24 cellular contexts compared by ENCODE assay signal in genomic region chr3:87218560-87218959, GRCh38. TPM values are rescaled to one million over a fixed set of nuclear protein-coding genes. Genes with fewer than 3 reads are reported as not detected.
DNase-seq lines count a peak whose midpoint lies in the region; ATAC-seq, FAIRE-seq and TF ChIP-seq lines count a peak whose summit lies in the region.
"Had no signal": no experiment of that assay in that cellular context is flagged by ENCODE, and none has a peak within 500 bp of the region (broad histone marks: within the 10 kb centered on the region; RNA-seq: fewer than 3 reads in every experiment).

No MANE protein-coding gene starts in this region.

- no peaks in the 10 kb centered on the region for H3K79me1 ChIP-seq in IMR-90 (ENCODE audit: low read depth in 1 of 2, low read length in 2 of 2)
- H3K79me1 ChIP-seq in mesendoderm (ENCODE audit: low read length) = no peaks in the 10 kb centered on the region

- H4K8ac ChIP-seq in IMR-90 (ENCODE audit: low read depth in 2 of 2, low read length in 2 of 2) (no peak overlapping the region), mesendoderm (ENCODE audit: low read depth, low read length) (no peak overlapping the region)

- POLR2A ChIA-PET in A549 (lab: Yijun Ruan, JAX) (no interaction called here), IMR-90 (lab: Charles Lee; ENCODE audit: unreplicated experiment) (no interaction called here)

- H2AK5ac ChIP-seq in IMR-90 (ENCODE audit: low read depth, low read length) (no peak overlapping the region), mesendoderm (ENCODE audit: low read length) (no peak overlapping the region)

- H3K36me3 ChIP-seq in IMR-90 (ENCODE audit: control insufficient read depth, insufficient read depth, low read length) (no peaks in the 10 kb centered on the region), mesendoderm (ENCODE audit: control insufficient read depth, insufficient read depth, low read length) (no peaks in the 10 kb centered on the region)

- H2BK15ac ChIP-seq in IMR-90 (ENCODE audit: low read depth, low read length) (no peak overlapping the region), mesendoderm (replicated peaks; ENCODE audit: low read depth) (no peak overlapping the region)

- no peak for TF ChIP-seq EP300 in A549 (IDR thresholded peaks at IDR 0.05)

- H3K56ac ChIP-seq in IMR-90 (ENCODE audit: extremely low read depth, insufficient read depth, low read length) (no peak overlapping the region), mesendoderm (ENCODE audit: low read length) (no peak overlapping the region)

- WGBS in A549 (ENCODE audit: missing lambda C conversion rate) = 93% methylated on average over 1 of the region's 1 CpG
- WGBS in IMR-90 (ENCODE audit: extremely low coverage in 2 of 2, insufficient read length in 1 of 2), 2 experiments = no CpG with 5 or more reads among the region's 1 CpG
- WGBS in mesendoderm (ENCODE audit: extremely low coverage, insufficient coverage, low lambda C conversion rate) = no CpG with 5 or more reads among the region's 1 CpG

- no peak overlapping the region for H4K91ac ChIP-seq in IMR-90 (ENCODE audit: insufficient read depth, low read depth, low read length)

- H2BK120ac ChIP-seq in IMR-90 (ENCODE audit: low read depth, low read length) (no peak overlapping the region), mesendoderm (ENCODE audit: low read depth, low read length) (no peak overlapping the region)

- H3K27me3 ChIP-seq in IMR-90 (ENCODE audit: control insufficient read depth, insufficient read depth, low read length) (peaks cover 4% of the 10 kb centered on the region), mesendoderm (ENCODE audit: insufficient read depth, low read length, poor library complexity) (no peaks in the 10 kb centered on the region)

- no peaks in the 10 kb centered on the region for H4K20me1 ChIP-seq in IMR-90 (ENCODE audit: insufficient read depth, low read length)

- H3K4me2 ChIP-seq in A549 (no peak overlapping the region), IMR-90 (ENCODE audit: low read depth, low read length) (no peak overlapping the region), mesendoderm (ENCODE audit: low read length) (no peak overlapping the region)

- TF ChIP-seq CTCF in A549 (IDR thresholded peaks at IDR 0.05) = no peak
- no peak for TF ChIP-seq CTCF in IMR-90 (conservative IDR thresholded peaks at IDR 0.05; ENCODE audit: low read depth, low read length)

- H3K27ac ChIP-seq in A549 = no peak overlapping the region
- no peak overlapping the region for H3K27ac ChIP-seq in IMR-90 (ENCODE audit: insufficient read depth, low read length)
- no peak overlapping the region for H3K27ac ChIP-seq in mesendoderm (ENCODE audit: low read depth, low read length)
- H3K27ac ChIP-seq: GM23248 had no signal

- dilution Hi-C loops in IMR-90 (cut with HindIII; ENCODE audit: low sequenced_read_pairs, unreplicated experiment) = no loop called here

- DNase-seq in A549 (ENCODE audit: low read depth in 1 of 2, low spot score in 1 of 2) (no peak), EL (peak; percentile 38), IMR-90 (no peak), mesendoderm (peak; percentile 13), left cardiac atrium (no peak)
- DNase-seq: 8988T; C1 segment of cervical spinal cord; Calu3; CD4-positive, alpha-beta memory T cell; COR-L47; DMS53; DMS79 treated with DMSO at 0.1 percent for 48 hours; GF-D8; GM23248; H7; HCEC 1CT had no signal

- TF ChIP-seq POLR2A in A549 (IDR thresholded peaks at IDR 0.05; ENCODE audit: low read length) = no peak
- no peak for TF ChIP-seq POLR2A in IMR-90 (IDR thresholded peaks at IDR 0.05; ENCODE audit: low read depth, low read length)

- no peaks in the 10 kb centered on the region for H3K4me1 ChIP-seq in A549
- no peaks in the 10 kb centered on the region for H3K4me1 ChIP-seq in IMR-90 (ENCODE audit: control insufficient read depth, insufficient read depth, low read length)
- H3K4me1 ChIP-seq in mesendoderm (ENCODE audit: control insufficient read depth, low read depth, low read length) = no peaks in the 10 kb centered on the region

- H3K18ac ChIP-seq in IMR-90 (ENCODE audit: low read depth, low read length) = no peak overlapping the region
- H3K18ac ChIP-seq in mesendoderm (ENCODE audit: low read length) = no peak overlapping the region

- H2AK9ac ChIP-seq in IMR-90 (replicated peaks; ENCODE audit: low read depth, low read length, poor library complexity) = no peak overlapping the region

- no peak overlapping the region for H3K4me3 ChIP-seq in A549
- no peak overlapping the region for H3K4me3 ChIP-seq in IMR-90 (ENCODE audit: insufficient read depth, low read depth, low read length)
- no peak overlapping the region for H3K4me3 ChIP-seq in mesendoderm (ENCODE audit: low read length)
- H3K4me3 ChIP-seq: GM23248 had no signal

- no peak overlapping the region for H4K5ac ChIP-seq in IMR-90 (ENCODE audit: low read depth, low read length)
- H4K5ac ChIP-seq in mesendoderm (ENCODE audit: low read length) = no peak overlapping the region

- CTCF ChIA-PET in A549 (lab: Yijun Ruan, JAX) (no interaction called here), IMR-90 (lab: Yijun Ruan, JAX) (interaction anchor here (0.7 kb wide), 1 partner anchor 27 kb away, joined by 3 read pairs; no protein-coding TSS in a partner anchor)

- in situ Hi-C loops in IMR-90 (cut with MboI; ENCODE audit: low sequenced_read_pairs) = no loop called here

- H3K9ac ChIP-seq in IMR-90 (ENCODE audit: low read depth, low read length) (no peak overlapping the region), mesendoderm (ENCODE audit: low read length) (no peak overlapping the region)
- H3K9ac ChIP-seq: GM23248 had no signal

- ATAC-seq in A549 (no peak), IMR-90 (ENCODE audit: low read depth) (no peak), GM21717 (IDR thresholded peaks at IDR 0.05; ENCODE audit: unreplicated experiment) (no peak), left cardiac atrium (no peak), GM21526 (IDR thresholded peaks at IDR 0.05; ENCODE audit: low FRiP score, unreplicated experiment) (no peak)

- H2BK5ac ChIP-seq in IMR-90 (ENCODE audit: low read depth, low read length, poor library complexity, severe bottlenecking) (no peak overlapping the region), mesendoderm (ENCODE audit: low read length) (no peak overlapping the region)

- intact Hi-C loops in IMR-90 (cut with micrococcal nuclease) = no loop called here
- intact Hi-C loops in left cardiac atrium (cut with DNase I) = no loop called here

- H2AFZ ChIP-seq in IMR-90 (replicated peaks; ENCODE audit: low read length, poor library complexity) = no peak overlapping the region
- H2AFZ ChIP-seq: GM23248 had no signal

- BruUV-seq in IMR-90 (replicated peaks; lab: Mats Ljungman, UMichigan) = no TSS peak

- H3K4ac ChIP-seq in IMR-90 (ENCODE audit: low read depth, low read length) (no peak overlapping the region), mesendoderm (ENCODE audit: low read depth, low read length) (no peak overlapping the region)

- no peak for TF ChIP-seq RAD21 in A549 (conservative IDR thresholded peaks at IDR 0.05 in 1 of 2, IDR thresholded peaks at IDR 0.05 in 1 of 2)
- TF ChIP-seq RAD21 in IMR-90 (IDR thresholded peaks at IDR 0.05; ENCODE audit: low read length) = no peak

- no peaks in the 10 kb centered on the region for H3K79me2 ChIP-seq in mesendoderm (ENCODE audit: control insufficient read depth, insufficient read depth, low read length)

- no peaks in the 10 kb centered on the region for H3K9me1 ChIP-seq in IMR-90 (ENCODE audit: insufficient read depth, low read length)

- FAIRE-seq in A549 (lab: Jason Lieb, UNC) = no peak
- FAIRE-seq: GM12891, GM18507, H1 had no signal

- no peak overlapping the region for H3K14ac ChIP-seq in IMR-90 (replicated peaks; ENCODE audit: low read depth, low read length)

- H2BK20ac ChIP-seq in IMR-90 (ENCODE audit: low read depth, low read length) = no peak overlapping the region

- H3K9me3 ChIP-seq in A549 (no peaks in the 10 kb centered on the region), IMR-90 (ENCODE audit: control insufficient read depth, insufficient read depth, low read length) (no peaks in the 10 kb centered on the region)

- H3K23ac ChIP-seq in IMR-90 (ENCODE audit: low read depth, low read length) = no peak overlapping the region
- no peak overlapping the region for H3K23ac ChIP-seq in mesendoderm (ENCODE audit: low read length)

TF ChIP-seq in A549, 52 proteins besides CTCF, POLR2A, EP300 and RAD21 (continues in another document):
- no peak for TF ChIP-seq CBX2 (IDR thresholded peaks at IDR 0.05; ENCODE audit: borderline replicate concordance, low read depth)
- TF ChIP-seq MAX (IDR thresholded peaks at IDR 0.05) = no peak

TF ChIP-seq in IMR-90, 13 proteins besides CTCF, POLR2A, EP300 and RAD21 (continues in another document):
- peak; percentile 61 for TF ChIP-seq MAFK (IDR thresholded peaks at IDR 0.05; ENCODE audit: low read depth, low read length)

RNA-seq across cellular contexts. Expression of gene CHMP2B, which starts 8.5 kb away (rescaled TPM):
- polyA plus RNA-seq in A549 (2011; rRNA removed) = 51.4 and 85.8 TPM in 2 replicates
- 20.5 and 25.0 TPM in 2 replicates for polyA plus RNA-seq in A549 (2012; cell fraction: cytosol; rRNA removed)
- polyA plus RNA-seq in A549 (2012; cell fraction: nucleus; rRNA removed) = 15.2 and 17.6 TPM in 2 replicates
- 50.9 to 57.2 TPM (median 56.9 TPM) in 3 replicates for polyA plus RNA-seq in A549 (2017; fragmentation: RNase III; extraction: RNeasy Plus Mini Kit Qiagen cat#74134 plus additional on column Dnase treatment)
- polyA minus RNA-seq in A549 (2011; rRNA and poly(A)+ RNA removed) = 9.2 and 9.5 TPM in 2 replicates
- 6.8 and 15.0 TPM in 2 replicates for total RNA-seq in IMR-90 (2012; rRNA removed)
- polyA plus RNA-seq in IMR-90 (2012; rRNA removed) = 11.1 and 14.0 TPM in 2 replicates
- polyA plus RNA-seq in IMR-90 (2012; cell fraction: cytosol; rRNA removed) = 6.6 and 8.0 TPM in 2 replicates
- polyA plus RNA-seq in IMR-90 (2012; cell fraction: nucleus; rRNA removed; ENCODE audit: low replicate concordance) = 3.1 and 10.4 TPM in 2 replicates
- polyA plus RNA-seq in mesendoderm (2013, experiment 1 of 2) = 59.9 TPM
- 60.9 TPM for polyA plus RNA-seq in mesendoderm (2013, experiment 2 of 2)
- 10 to 100 TPM; 27.0 to 41.8 TPM for total RNA-seq in left cardiac atrium

RNA-seq across cellular contexts. Expression of gene POU1F1, which starts 57.8 kb away (rescaled TPM):
- polyA plus RNA-seq in A549 (2011; rRNA removed) (0.17 and 0.59 TPM in 2 replicates), A549 (2017; fragmentation: RNase III; extraction: RNeasy Plus Mini Kit Qiagen cat#74134 plus additional on column Dnase treatment) (not detected in 3 replicates), IMR-90 (2012; rRNA removed) (not detected in 2 replicates)
- polyA plus RNA-seq in A549 (2012; cell fraction: cytosol; rRNA removed) = not detected in 2 replicates
- polyA plus RNA-seq in A549 (2012; cell fraction: nucleus; rRNA removed) = not detected in 2 replicates
- not detected in 2 replicates for polyA minus RNA-seq in A549 (2011; rRNA and poly(A)+ RNA removed)
- total RNA-seq in IMR-90 (2012; rRNA removed) (not detected in 2 replicates), left cardiac atrium (not detected)
- polyA plus RNA-seq in IMR-90 (2012; cell fraction: cytosol; rRNA removed) = not detected in 2 replicates
- not detected in 2 replicates for polyA plus RNA-seq in IMR-90 (2012; cell fraction: nucleus; rRNA removed; ENCODE audit: low replicate concordance)
- not detected for polyA plus RNA-seq in mesendoderm (2013, experiment 1 of 2)
- polyA plus RNA-seq in mesendoderm (2013, experiment 2 of 2) = not detected
- total RNA-seq: Calu3; CD4-positive, alpha-beta memory T cell; Daoy; G401; GM23248; H1; H7 had no signal
- polyA plus RNA-seq: BJ; CD4-positive, alpha-beta memory T cell; GM23248; H1 had no signal

Comparison
In these comparisons a context has a peak if more than half of its experiments do, and no peak if none do; other contexts are left out.
1. DNase-seq: peak in EL (single experiment) and mesendoderm (single experiment); none in A549 (0 of 2), IMR-90 (single experiment) and left cardiac atrium (single experiment).